8 cellular contexts compared by ENCODE assay signal in the genomic region with DNA sequence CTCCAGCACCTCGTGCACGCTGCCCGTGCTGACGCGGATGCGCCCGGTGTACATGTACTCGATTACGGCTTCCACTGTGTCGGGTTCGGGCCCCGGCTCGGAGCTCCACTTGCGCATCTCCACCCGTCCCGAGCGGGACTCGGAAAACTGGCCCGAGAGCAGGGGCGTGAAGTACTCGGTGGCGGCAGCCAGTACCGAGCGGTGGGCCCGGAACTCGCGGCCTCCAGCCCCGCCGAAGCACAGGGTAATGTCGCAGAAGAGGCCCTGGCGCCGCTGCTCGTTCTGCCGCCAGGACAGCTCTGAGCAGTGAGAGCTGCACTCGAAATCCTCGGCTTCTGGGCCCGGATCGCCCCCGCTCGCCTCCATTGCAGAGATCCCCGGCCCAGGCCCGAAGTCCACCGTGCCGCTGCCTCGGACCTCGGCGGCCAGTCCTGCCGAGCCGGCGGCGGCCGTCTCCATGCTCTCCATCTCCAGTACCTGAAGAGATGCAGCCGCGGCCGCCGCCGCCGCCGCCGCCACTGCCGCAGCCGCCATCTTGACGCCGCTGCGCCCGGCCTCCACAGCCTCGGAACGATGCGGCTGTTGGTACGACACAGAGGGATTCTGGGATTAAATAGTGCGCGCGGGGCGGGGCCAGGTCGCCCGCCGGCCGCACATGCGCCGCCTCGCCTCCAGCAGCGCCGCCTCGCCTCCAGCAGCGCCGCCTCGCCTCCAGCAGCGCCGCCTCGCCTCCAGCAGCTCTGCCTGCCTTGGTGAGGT.
DNase-seq lines count a peak whose midpoint lies in the region; ATAC-seq and TF ChIP-seq lines count a peak whose summit lies in the region.

A gene with protein sequence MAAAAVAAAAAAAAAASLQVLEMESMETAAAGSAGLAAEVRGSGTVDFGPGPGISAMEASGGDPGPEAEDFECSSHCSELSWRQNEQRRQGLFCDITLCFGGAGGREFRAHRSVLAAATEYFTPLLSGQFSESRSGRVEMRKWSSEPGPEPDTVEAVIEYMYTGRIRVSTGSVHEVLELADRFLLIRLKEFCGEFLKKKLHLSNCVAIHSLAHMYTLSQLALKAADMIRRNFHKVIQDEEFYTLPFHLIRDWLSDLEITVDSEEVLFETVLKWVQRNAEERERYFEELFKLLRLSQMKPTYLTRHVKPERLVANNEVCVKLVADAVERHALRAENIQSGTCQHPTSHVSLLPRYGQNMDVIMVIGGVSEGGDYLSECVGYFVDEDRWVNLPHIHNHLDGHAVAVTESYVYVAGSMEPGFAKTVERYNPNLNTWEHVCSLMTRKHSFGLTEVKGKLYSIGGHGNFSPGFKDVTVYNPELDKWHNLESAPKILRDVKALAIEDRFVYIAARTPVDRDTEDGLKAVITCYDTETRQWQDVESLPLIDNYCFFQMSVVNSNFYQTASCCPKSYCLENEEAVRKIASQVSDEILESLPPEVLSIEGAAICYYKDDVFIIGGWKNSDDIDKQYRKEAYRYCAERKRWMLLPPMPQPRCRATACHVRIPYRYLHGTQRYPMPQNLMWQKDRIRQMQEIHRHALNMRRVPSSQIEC (minus strand): TSS at position 587 of the 759 bp plus-strand sequence. CDS start 53 bp downstream, at position 534.

- ATAC-seq in GM18870 (IDR thresholded peaks at IDR 0.05; ENCODE audit: unreplicated experiment) (peak; percentile 81), HG03108 (IDR thresholded peaks at IDR 0.05; ENCODE audit: unreplicated experiment) (peak; percentile 91)

- TF ChIP-seq CTCF in WI38 (IDR thresholded peaks at IDR 0.05; ENCODE audit: low read depth, low read length) (no peak), cardiac fibroblast (IDR thresholded peaks at IDR 0.05; ENCODE audit: low read depth, low read length) (no peak)

- in situ Hi-C loops in ACHN (cut with HindIII; ENCODE audit: low pct_ligation_motif_present, low pct_unique_long_range_greater_than_20kb, low sequenced_read_pairs), result no loop called here

- DNase-seq in ACHN, result peak; percentile 93
- DNase-seq in NCI-H2196 treated with DMSO at 0.1 percent for 48 hours (lab: John Stamatoyannopoulos, UW; ENCODE audit: unreplicated experiment), result peak; percentile 53
- DNase-seq in cardiac fibroblast (ENCODE audit: low read depth in 2 of 2), result peak; percentile 88 to 91
- peak; percentile 83 for DNase-seq in inferior parietal cortex (ENCODE audit: extremely low spot score)
- peak; percentile 77 to 85 for DNase-seq in stimulated activated CD4-positive, alpha-beta T cell treated with anti-CD3 and anti-CD28 coated beads, Interleukin-12 subunit alpha, Interleukin-12 subunit beta, amount 100 ng/mL, for 24 hours (ENCODE audit: low read depth in 2 of 2)

- peak within 1 kb of the TSS; percentile 90 for H3K4me3 ChIP-seq in WI38 (ENCODE audit: low read depth, low read length)
- H3K4me3 ChIP-seq in cardiac fibroblast (replicated peaks in 1 of 2; ENCODE audit: low read depth in 2 of 2, low read length in 2 of 2), result peak within 1 kb of the TSS; percentile 92 to 99

Comparison
In these comparisons a context has a peak if more than half of its experiments do, and no peak if none do; other contexts are left out.
1. Peak in every context shown above with its lines: DNase-seq, ATAC-seq and H3K4me3 ChIP-seq.